8 cellular contexts compared by ENCODE assay signal in the genomic region with DNA sequence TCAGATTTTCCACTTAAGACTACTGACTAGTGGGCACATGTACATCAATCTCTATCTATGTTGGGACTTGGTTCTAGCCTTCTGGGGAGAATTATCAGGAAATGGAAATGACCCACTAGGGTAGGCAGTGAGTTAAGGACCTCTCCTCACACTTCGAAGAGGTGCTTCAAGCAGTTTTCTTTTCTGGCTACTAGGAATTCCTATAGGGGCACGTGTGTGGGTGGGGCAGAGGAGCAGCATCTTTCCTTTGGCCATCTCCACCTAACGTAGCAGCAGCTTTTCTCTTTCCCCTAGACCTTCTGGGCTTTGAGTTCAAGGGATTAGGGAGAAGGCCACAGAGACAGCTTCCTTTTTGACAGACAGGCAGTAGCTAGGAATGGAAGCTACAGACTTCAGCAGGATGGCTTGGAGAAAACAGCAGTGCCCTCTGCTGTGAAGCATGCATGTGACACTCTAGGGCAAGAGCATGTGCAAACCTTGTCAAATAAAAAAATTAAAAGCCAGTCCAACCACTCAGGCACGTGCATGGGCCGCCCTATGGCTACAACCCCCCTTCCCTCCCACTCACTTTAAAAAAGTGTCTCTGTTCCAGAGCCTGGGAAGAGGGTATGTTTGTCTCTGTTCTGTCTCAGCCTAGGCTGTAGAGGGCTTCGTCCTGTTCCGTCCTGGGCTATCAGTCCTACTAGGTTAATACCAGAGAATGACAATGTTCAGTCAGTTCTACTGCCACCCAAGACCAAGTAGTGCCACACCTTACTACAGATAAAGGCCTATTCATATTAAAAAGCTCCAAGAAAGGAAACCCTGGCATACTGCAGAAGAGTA. TPM values are rescaled to one million over a fixed set of nuclear protein-coding genes. Genes with fewer than 3 reads are reported as not detected.
DNase-seq lines count a peak whose midpoint lies in the region; ATAC-seq and TF ChIP-seq lines count a peak whose summit lies in the region.

No MANE protein-coding gene starts in this region.

- H3K36me3 ChIP-seq in esophagus muscularis mucosa, result no peaks in the 10 kb centered on the region

- H3K27ac ChIP-seq in RWPE1, result no peak overlapping the region
- H3K27ac ChIP-seq in esophagus muscularis mucosa (replicated peaks in 1 of 4), result no peak overlapping the region

- no peak for TF ChIP-seq POLR2A in esophagus muscularis mucosa (IDR thresholded peaks at IDR 0.05; ENCODE audit: low read depth)

- POLR2A ChIA-PET in RWPE1 (lab: Yijun Ruan, JAX; ENCODE audit: low non-redundant PET), result no interaction called here

- peak; percentile 45 for DNase-seq in DMS 273 treated with DMSO at 0.1 percent for 48 hours (lab: John Stamatoyannopoulos, UW)
- DNase-seq in HFFc6, result peak; percentile 58
- peak; percentile 67 for DNase-seq in RWPE1 (ENCODE audit: low spot score)
- DNase-seq in esophagus muscularis mucosa (ENCODE audit: extremely low spot score), result no peak
- peak; percentile 23 for DNase-seq in neural crest cell (ENCODE audit: low read depth, low spot score)
- no peak for DNase-seq in cortex of kidney (lab: John Stamatoyannopoulos, UW)

- H3K9me3 ChIP-seq in esophagus muscularis mucosa, result no peaks in the 10 kb centered on the region

- WGBS in esophagus muscularis mucosa, result 56% methylated on average over 7 of the region's 7 CpGs

- no peak for TF ChIP-seq EP300 in esophagus muscularis mucosa (IDR thresholded peaks at IDR 0.05)

- peaks cover 0 to 2% (median 0%) of the 10 kb centered on the region in 4 donors for H3K4me1 ChIP-seq in esophagus muscularis mucosa

- no peaks in the 10 kb centered on the region for H3K9me3 Mint-ChIP-seq in HFFc6
- H3K9me3 Mint-ChIP-seq in neural crest cell, result no peaks in the 10 kb centered on the region

- no peaks in the 10 kb centered on the region for H3K27me3 ChIP-seq in esophagus muscularis mucosa

- H3K4me3 ChIP-seq in esophagus muscularis mucosa, result no peak overlapping the region

- H3K4me1 Mint-ChIP-seq in HFFc6 (ENCODE audit: low read depth) (no peaks in the 10 kb centered on the region), neural crest cell (peaks cover 10% of the 10 kb centered on the region)

- TF ChIP-seq CTCF in HFFc6 (IDR thresholded peaks at IDR 0.05), result peak; percentile 75
- TF ChIP-seq CTCF in RWPE1 (conservative IDR thresholded peaks at IDR 0.05; ENCODE audit: low read depth), result no peak; the same call in 1 of the 2 replicates
- TF ChIP-seq CTCF in esophagus muscularis mucosa (IDR thresholded peaks at IDR 0.05), result peak; percentile 41 to 54 (median 43)
- peak; percentile 74 for TF ChIP-seq CTCF in neural crest cell (conservative IDR thresholded peaks at IDR 0.05)

- ATAC-seq in HG03457 (IDR thresholded peaks at IDR 0.05; ENCODE audit: unreplicated experiment) (no peak), HG02938 (IDR thresholded peaks at IDR 0.05; ENCODE audit: unreplicated experiment) (no peak)

- H3K4me3 Mint-ChIP-seq in HFFc6 (no peak overlapping the region), neural crest cell (peak overlapping the region; percentile 23)

- CTCF ChIA-PET in RWPE1 (lab: Yijun Ruan, JAX), result interaction anchor here (0.6 to 1.4 kb wide), 8 partner anchors 8 to 104 kb away, joined by 3 to 11 read pairs (median 3); a partner anchor contains a TSS

- intact Hi-C loops in esophagus muscularis mucosa (cut with DNase I), result loop anchor here (1.0 kb wide), 1 partner anchor 60 kb away; no protein-coding TSS in a partner anchor

- H3K36me3 Mint-ChIP-seq in HFFc6 (ENCODE audit: low read depth) (no peaks in the 10 kb centered on the region), neural crest cell (ENCODE audit: low read depth) (no peaks in the 10 kb centered on the region)

- H3K27ac Mint-ChIP-seq in HFFc6, result no peak overlapping the region
- peak overlapping the region; percentile 88 for H3K27ac Mint-ChIP-seq in neural crest cell (ENCODE audit: unreplicated experiment)

- peaks cover 2% of the 10 kb centered on the region; the same call in 1 of the 2 replicates for H3K27me3 Mint-ChIP-seq in HFFc6 (ENCODE audit: insufficient read depth)
- H3K27me3 Mint-ChIP-seq in neural crest cell (ENCODE audit: low read depth), result no peaks in the 10 kb centered on the region

RNA-seq across cellular contexts. Expression of a gene that starts 8.7 kb away (rescaled TPM):
- total RNA-seq in HFFc6 (2021; fragmentation: NEBNext Ultra II Directional; extraction: Animal tissue kit (Norgen Biotek cat#: 25700)), result not detected
- 1 to 10 TPM; 2.5 to 8.4 (median 4.2) TPM for total RNA-seq in esophagus muscularis mucosa
- 8.5 and 9.7 TPM in 2 replicates for total RNA-seq in neural crest cell

RNA-seq across cellular contexts. Expression of a gene that starts 48.5 kb away (rescaled TPM):
- total RNA-seq in HFFc6 (2021; fragmentation: NEBNext Ultra II Directional; extraction: Animal tissue kit (Norgen Biotek cat#: 25700)), result 10 to 100 TPM in 1 of 6 experiments, 1 to 10 TPM in 5; 4.1 to 10.5 (median 8.7) TPM
- total RNA-seq in esophagus muscularis mucosa (under 1 TPM in 1 of 4 donors, not detected in 3; 0.17 TPM), neural crest cell (22.5 and 22.7 TPM in 2 replicates)

RNA-seq across cellular contexts. Expression of a gene that starts 54.9 kb away (rescaled TPM):
- 10 to 100 TPM; 28.7 to 34.4 (median 29.7) TPM for total RNA-seq in HFFc6 (2021; fragmentation: NEBNext Ultra II Directional; extraction: Animal tissue kit (Norgen Biotek cat#: 25700))
- total RNA-seq in esophagus muscularis mucosa (10 to 100 TPM; 22.4 to 40.0 (median 29.6) TPM), neural crest cell (64.9 and 66.8 TPM in 2 replicates)

Comparison
In these comparisons a context has a peak if more than half of its experiments do, and no peak if none do; other contexts are left out.
1. DNase-seq: peak in DMS 273 treated with DMSO at 0.1 percent for 48 hours (single experiment), HFFc6 (single experiment), RWPE1 (single experiment) and neural crest cell (single experiment); none in esophagus muscularis mucosa (single experiment) and cortex of kidney (single experiment).
2. RNA of a gene that starts 48.5 kb away (total RNA-seq): 22.5 to 22.7 TPM in neural crest cell and 4.1 to 10.5 TPM in HFFc6; 0.17 TPM in esophagus muscularis mucosa; every median in the first group is over 4 times any median in the second.